Comparison of ENCODE assay signal across 25 cellular contexts in genomic region chr1:158084747-158085146, GRCh38.
"Had no signal": no experiment of that assay in that cellular context is flagged by ENCODE, and none has a peak within 500 bp of the region (broad histone marks: within the 10 kb centered on the region; RNA-seq: fewer than 3 reads in every experiment).

No MANE protein-coding gene starts in this region.

- H3K4me3 ChIP-seq: colonic mucosa, esophagus squamous epithelium, gastrocnemius medialis, heart right ventricle, left lung, lower lobe of right lung had no signal

- FAIRE-seq: endometrium, islet of Langerhans had no signal

- H3K27me3 ChIP-seq: colonic mucosa, esophagus squamous epithelium, gastrocnemius medialis, heart right ventricle, left lung had no signal

- H3K9me3 ChIP-seq: colonic mucosa, esophagus squamous epithelium, gastrocnemius medialis, heart right ventricle, left lung, lower lobe of right lung had no signal

- H3K27ac ChIP-seq: colonic mucosa, epithelial cell of prostate, esophagus squamous epithelium, gastrocnemius medialis, heart right ventricle, left lung, lower lobe of right lung had no signal

- ATAC-seq: effector memory CD8-positive, alpha-beta T cell; esophagus mucosa; gastrocnemius medialis; heart right ventricle; left cardiac atrium; left lung; left ventricle myocardium superior; lower lobe of right lung; naive thymus-derived CD4-positive, alpha-beta T cell had no signal

- DNase-seq: colonic mucosa; cortex of kidney; effector CD8-positive, alpha-beta T cell; effector memory CD8-positive, alpha-beta T cell; endodermal cell; erythroblast; esophagus squamous epithelium; foreskin fibroblast; foreskin melanocyte; gastrocnemius medialis; glutamatergic neuron; head of caudate nucleus; heart right ventricle; hippocampal formation; left cardiac atrium; left lung; left ventricle myocardium superior; lower lobe of right lung; mesendoderm; midbrain; naive thymus-derived CD4-positive, alpha-beta T cell had no signal

- H3K36me3 ChIP-seq: colonic mucosa had no signal

- H3K4me1 ChIP-seq: colonic mucosa, esophagus squamous epithelium, gastrocnemius medialis, heart right ventricle, left lung, lower lobe of right lung had no signal
